8 cellular contexts compared by ENCODE assay signal in the genomic region with DNA sequence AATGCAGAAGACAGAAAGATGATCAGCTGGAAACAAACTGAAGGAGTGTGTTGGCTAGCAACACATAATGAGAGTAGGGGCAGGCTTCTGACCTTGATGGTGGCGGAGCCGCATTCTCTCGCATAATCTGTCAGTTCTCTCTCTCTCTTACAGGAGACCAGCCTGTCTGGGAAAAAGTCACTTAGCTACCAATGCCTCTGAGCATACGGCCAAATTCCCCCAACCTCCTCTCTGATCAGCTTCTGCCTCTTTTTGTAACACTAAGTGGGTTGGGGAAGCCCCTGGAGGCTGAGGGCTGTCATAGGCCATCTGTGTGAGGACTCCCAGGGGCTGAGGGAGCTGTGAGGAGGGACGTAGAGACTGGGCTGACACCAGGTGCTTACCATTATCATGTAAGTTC.
DNase-seq lines count a peak whose midpoint lies in the region; ATAC-seq and TF ChIP-seq lines count a peak whose summit lies in the region.

No MANE protein-coding gene starts in this region.

- H4K20me1 ChIP-seq in SK-N-SH (ENCODE audit: insufficient read depth), result peaks cover 48% of the 10 kb centered on the region

- no peak overlapping the region for H3K4me2 ChIP-seq in SK-N-SH

- H3K4me1 ChIP-seq in SK-N-SH (ENCODE audit: control insufficient read depth in 1 of 2, insufficient read depth in 2 of 2, low read depth in 1 of 2, low read length in 1 of 2), result peaks cover 9 to 30% of the 10 kb centered on the region in 2 experiments
- H3K4me1 ChIP-seq in liver (ENCODE audit: control insufficient read depth in 4 of 4, insufficient read depth in 4 of 4, low read length in 3 of 4), result peaks cover 16 to 38% (median 33%) of the 10 kb centered on the region in 4 donors

- 79% methylated on average over 5 of the region's 5 CpGs for WGBS in SK-N-SH (ENCODE audit: low lambda C conversion rate)
- 76% methylated on average over 5 of the region's 5 CpGs for WGBS in liver

- peak in 1 of 2 experiments; percentile 31; a peak in 1 of 4 replicates for TF ChIP-seq EP300 in SK-N-SH (IDR thresholded peaks at IDR 0.05; ENCODE audit: borderline replicate concordance in 1 of 2, low read depth in 1 of 2, low read length in 1 of 2)

- DNase-seq in NCI-H82 (lab: John Stamatoyannopoulos, UW), result peak; percentile 20
- no peak for DNase-seq in NCI-H82 treated with DMSO at 0.1 percent for 48 hours (lab: John Stamatoyannopoulos, UW; ENCODE audit: unreplicated experiment)
- DNase-seq in SK-N-SH, result peak; percentile 61
- no peak for DNase-seq in LoVo (ENCODE audit: low spot score)
- no peak for DNase-seq in NCI-H1930 (lab: John Stamatoyannopoulos, UW)
- no peak for DNase-seq in NCI-H526 treated with DMSO at 0.1 percent for 48 hours (lab: John Stamatoyannopoulos, UW)

- H3K9me3 ChIP-seq in SK-N-SH (no peaks in the 10 kb centered on the region), liver (ENCODE audit: control insufficient read depth in 4 of 4, low read length in 3 of 4) (no peaks in the 10 kb centered on the region)

- H3K27ac ChIP-seq in SK-N-SH (ENCODE audit: low read depth in 2 of 2, low read length in 1 of 2), result no peak overlapping the region
- H3K27ac ChIP-seq in liver (ENCODE audit: low read depth in 1 of 2, low read length in 2 of 2), result peak overlapping the region; percentile 22 to 51

- peaks cover 46% of the 10 kb centered on the region; the same call in 1 of the 2 replicates for H3K79me2 ChIP-seq in SK-N-SH (ENCODE audit: insufficient read depth)

- no peak overlapping the region for H2AFZ ChIP-seq in SK-N-SH (ENCODE audit: low read depth)

- H3K27me3 ChIP-seq in SK-N-SH (ENCODE audit: insufficient read depth), result no peaks in the 10 kb centered on the region
- no peaks in the 10 kb centered on the region for H3K27me3 ChIP-seq in liver (ENCODE audit: control insufficient read depth in 4 of 4, insufficient read depth in 4 of 4, low read length in 3 of 4)

- H3K36me3 ChIP-seq in SK-N-SH (replicated peaks in 1 of 2; ENCODE audit: control insufficient read depth in 1 of 2, insufficient read depth in 2 of 2, low read length in 1 of 2) (peaks cover 2 to 4% of the 10 kb centered on the region in 2 experiments), liver (ENCODE audit: control insufficient read depth in 4 of 4, insufficient read depth in 3 of 4, low read depth in 1 of 4, low read length in 3 of 4) (no peaks in the 10 kb centered on the region)

- H3K9me2 ChIP-seq in SK-N-SH, result no peaks in the 10 kb centered on the region

- TF ChIP-seq RAD21 in SK-N-SH (IDR thresholded peaks at IDR 0.05; ENCODE audit: low read length) (peak; percentile 22; the same call in 1 of the 2 replicates), liver (IDR thresholded peaks at IDR 0.05) (no peak)

- H3K9ac ChIP-seq in SK-N-SH (no peak overlapping the region), liver (ENCODE audit: low read depth in 1 of 2, low read length in 2 of 2) (no peak overlapping the region)

- peak; percentile 93 for ATAC-seq in HG02642 (IDR thresholded peaks at IDR 0.05; ENCODE audit: poor library complexity, unreplicated experiment)

- H3K4me3 ChIP-seq in SK-N-SH (ENCODE audit: low read depth in 2 of 2, low read length in 1 of 2) (no peak overlapping the region), liver (ENCODE audit: low read depth in 1 of 3, low read length in 3 of 3) (no peak overlapping the region)

- CTCF ChIA-PET in SK-N-SH (lab: Yijun Ruan, JAX), result interaction anchor here (0.8 to 1.8 kb wide), 6 partner anchors 9 to 174 kb away, joined by 3 to 6 read pairs (median 4); no protein-coding TSS in a partner anchor

- POLR2A ChIA-PET in SK-N-SH (lab: Yijun Ruan, JAX), result interaction anchor here (0.6 kb wide), 1 partner anchor 29 kb away, joined by 3 read pairs; no protein-coding TSS in a partner anchor

- peaks cover 9% of the 10 kb centered on the region for H3F3A ChIP-seq in SK-N-SH (replicated peaks; ENCODE audit: insufficient read depth)

- TF ChIP-seq CTCF in SK-N-SH (IDR thresholded peaks at IDR 0.05) (no peak), liver (IDR thresholded peaks at IDR 0.05; ENCODE audit: low read depth, low read length, missing input control) (no peak)

TF ChIP-seq in SK-N-SH, 30 proteins besides CTCF, POLR2A, EP300 and RAD21:
- TF ChIP-seq TCF12 (IDR thresholded peaks at IDR 0.05) (0 out of 2 replicates have a peak, but pooled peaks have one; percentile 6), TAF1 (IDR thresholded peaks at IDR 0.05; ENCODE audit: borderline replicate concordance, low read depth, low read length) (no peak), USF2 (IDR thresholded peaks at IDR 0.05; ENCODE audit: borderline replicate concordance, low read depth, low read length) (no peak), RCOR1 (IDR thresholded peaks at IDR 0.05; ENCODE audit: low read length) (0 out of 2 replicates have a peak, but pooled peaks have one; percentile 15), NFIC (IDR thresholded peaks at IDR 0.05; ENCODE audit: borderline replicate concordance) (no peak)
TF ChIP-seq in SK-N-SH: peak in this region for 2.

TF ChIP-seq in liver, 16 proteins besides CTCF, POLR2A, EP300 and RAD21:
- no peak for TF ChIP-seq SP1 (IDR thresholded peaks at IDR 0.05)
- TF ChIP-seq, protein P1, sequence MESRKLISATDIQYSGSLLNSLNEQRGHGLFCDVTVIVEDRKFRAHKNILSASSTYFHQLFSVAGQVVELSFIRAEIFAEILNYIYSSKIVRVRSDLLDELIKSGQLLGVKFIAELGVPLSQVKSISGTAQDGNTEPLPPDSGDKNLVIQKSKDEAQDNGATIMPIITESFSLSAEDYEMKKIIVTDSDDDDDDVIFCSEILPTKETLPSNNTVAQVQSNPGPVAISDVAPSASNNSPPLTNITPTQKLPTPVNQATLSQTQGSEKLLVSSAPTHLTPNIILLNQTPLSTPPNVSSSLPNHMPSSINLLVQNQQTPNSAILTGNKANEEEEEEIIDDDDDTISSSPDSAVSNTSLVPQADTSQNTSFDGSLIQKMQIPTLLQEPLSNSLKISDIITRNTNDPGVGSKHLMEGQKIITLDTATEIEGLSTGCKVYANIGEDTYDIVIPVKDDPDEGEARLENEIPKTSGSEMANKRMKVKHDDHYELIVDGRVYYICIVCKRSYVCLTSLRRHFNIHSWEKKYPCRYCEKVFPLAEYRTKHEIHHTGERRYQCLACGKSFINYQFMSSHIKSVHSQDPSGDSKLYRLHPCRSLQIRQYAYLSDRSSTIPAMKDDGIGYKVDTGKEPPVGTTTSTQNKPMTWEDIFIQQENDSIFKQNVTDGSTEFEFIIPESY (IDR thresholded peaks at IDR 0.05), result no peak
TF ChIP-seq in liver: peak in this region for 0.

Comparison
In these comparisons a context has a peak if more than half of its experiments do, and no peak if none do; other contexts are left out.
1. DNase-seq: peak in NCI-H82 (single experiment) and SK-N-SH (single experiment); none in NCI-H82 treated with DMSO at 0.1 percent for 48 hours (single experiment), LoVo (single experiment), NCI-H1930 (0 of 2) and NCI-H526 treated with DMSO at 0.1 percent for 48 hours (single experiment).
2. H3K27ac ChIP-seq: peak in liver (2 of 2); none in SK-N-SH (0 of 2).